Comparison of ENCODE assay signal across 1 cellular context in the genomic region with DNA sequence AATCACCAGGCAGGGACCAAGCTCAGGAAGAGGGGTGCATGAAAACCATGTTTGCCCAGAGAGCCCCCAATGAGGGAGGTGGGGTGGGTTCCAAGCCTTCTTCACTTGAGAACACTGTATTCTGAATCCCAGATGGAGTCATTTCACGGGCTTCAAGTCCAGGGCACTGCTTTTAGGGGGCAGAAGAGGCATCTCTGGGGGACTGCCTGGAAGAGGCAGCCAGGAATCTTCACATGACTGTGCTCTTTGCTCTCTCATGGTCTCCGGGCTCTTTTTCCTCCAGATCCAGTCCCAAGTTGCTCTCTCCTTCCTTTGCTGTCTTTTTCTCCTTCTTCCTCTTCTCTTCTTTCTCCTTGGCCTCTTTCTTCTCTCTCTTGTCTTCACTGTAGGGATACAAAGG.
TF ChIP-seq lines count a peak whose summit lies in the region.

No MANE protein-coding gene starts in this region.

TF ChIP-seq in HepG2, 621 proteins besides CTCF, POLR2A, EP300 and RAD21:
- no peak for TF ChIP-seq RELA (CRISPR knock-in tag; IDR thresholded peaks at IDR 0.05)
- TF ChIP-seq JUN (CRISPR knock-in tag; IDR thresholded peaks at IDR 0.05), result no peak
- TF ChIP-seq, protein P1, sequence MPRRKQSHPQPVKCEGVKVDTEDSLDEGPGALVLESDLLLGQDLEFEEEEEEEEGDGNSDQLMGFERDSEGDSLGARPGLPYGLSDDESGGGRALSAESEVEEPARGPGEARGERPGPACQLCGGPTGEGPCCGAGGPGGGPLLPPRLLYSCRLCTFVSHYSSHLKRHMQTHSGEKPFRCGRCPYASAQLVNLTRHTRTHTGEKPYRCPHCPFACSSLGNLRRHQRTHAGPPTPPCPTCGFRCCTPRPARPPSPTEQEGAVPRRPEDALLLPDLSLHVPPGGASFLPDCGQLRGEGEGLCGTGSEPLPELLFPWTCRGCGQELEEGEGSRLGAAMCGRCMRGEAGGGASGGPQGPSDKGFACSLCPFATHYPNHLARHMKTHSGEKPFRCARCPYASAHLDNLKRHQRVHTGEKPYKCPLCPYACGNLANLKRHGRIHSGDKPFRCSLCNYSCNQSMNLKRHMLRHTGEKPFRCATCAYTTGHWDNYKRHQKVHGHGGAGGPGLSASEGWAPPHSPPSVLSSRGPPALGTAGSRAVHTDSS (CRISPR knock-in tag; conservative IDR thresholded peaks at IDR 0.05), result no peak
- no peak for TF ChIP-seq SYNCRIP (IDR thresholded peaks at IDR 0.05; ENCODE audit: insufficient read depth, low read depth, low read length)
- TF ChIP-seq GZF1 (CRISPR knock-in tag; IDR thresholded peaks at IDR 0.05), result no peak
- no peak for TF ChIP-seq ZNF292 (CRISPR knock-in tag; IDR thresholded peaks at IDR 0.05; ENCODE audit: borderline replicate concordance, low read depth)
- TF ChIP-seq ZNF501 (CRISPR knock-in tag; IDR thresholded peaks at IDR 0.05), result no peak
- TF ChIP-seq, protein P2, sequence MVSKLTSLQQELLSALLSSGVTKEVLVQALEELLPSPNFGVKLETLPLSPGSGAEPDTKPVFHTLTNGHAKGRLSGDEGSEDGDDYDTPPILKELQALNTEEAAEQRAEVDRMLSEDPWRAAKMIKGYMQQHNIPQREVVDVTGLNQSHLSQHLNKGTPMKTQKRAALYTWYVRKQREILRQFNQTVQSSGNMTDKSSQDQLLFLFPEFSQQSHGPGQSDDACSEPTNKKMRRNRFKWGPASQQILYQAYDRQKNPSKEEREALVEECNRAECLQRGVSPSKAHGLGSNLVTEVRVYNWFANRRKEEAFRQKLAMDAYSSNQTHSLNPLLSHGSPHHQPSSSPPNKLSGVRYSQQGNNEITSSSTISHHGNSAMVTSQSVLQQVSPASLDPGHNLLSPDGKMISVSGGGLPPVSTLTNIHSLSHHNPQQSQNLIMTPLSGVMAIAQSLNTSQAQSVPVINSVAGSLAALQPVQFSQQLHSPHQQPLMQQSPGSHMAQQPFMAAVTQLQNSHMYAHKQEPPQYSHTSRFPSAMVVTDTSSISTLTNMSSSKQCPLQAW (CRISPR knock-in tag; IDR thresholded peaks at IDR 0.05), result no peak
- TF ChIP-seq ZNF558 (CRISPR knock-in tag; IDR thresholded peaks at IDR 0.05; ENCODE audit: borderline replicate concordance), result no peak
TF ChIP-seq in HepG2: peak in this region for 0.
